ENCODE assay signal across 9 cellular contexts in genomic region chr3:142950972-142951371, GRCh38. TPM values are rescaled to one million over a fixed set of nuclear protein-coding genes. Genes with fewer than 3 reads are reported as not detected.
"Had no signal": no experiment of that assay in that cellular context is flagged by ENCODE, and none has a peak within 500 bp of the region (broad histone marks: within the 10 kb centered on the region; RNA-seq: fewer than 3 reads in every experiment).

No MANE protein-coding gene starts in this region.

- H3K27ac ChIP-seq: HL-60, KMS-11 had no signal

- H3K4me2 ChIP-seq: KMS-11 had no signal

- H3K9ac ChIP-seq: KMS-11 had no signal

- FAIRE-seq: HTR-8/SVneo had no signal

- DNase-seq: IMR-90, KBM-7, KG1 had no signal

RNA-seq across cellular contexts. Expression of gene PAQR9, which starts 12.5 kb away (rescaled TPM):
- total RNA-seq: HT-29, HT1080, IMR-90 had no signal
- polyA plus RNA-seq: IgD-negative memory B cell had no signal
